18 cellular contexts compared by ENCODE assay signal in genomic region chr3:186950402-186951093, GRCh38. TPM values are rescaled to one million over a fixed set of nuclear protein-coding genes. Genes with fewer than 3 reads are reported as not detected.
DNase-seq lines count a peak whose midpoint lies in the region; ATAC-seq and TF ChIP-seq lines count a peak whose summit lies in the region.
"Had no signal": no experiment of that assay in that cellular context is flagged by ENCODE, and none has a peak within 500 bp of the region (broad histone marks: within the 10 kb centered on the region; RNA-seq: fewer than 3 reads in every experiment).

No MANE protein-coding gene starts in this region.

- DNase-seq in activated CD4-positive, alpha-beta T cell treated with anti-CD3 and anti-CD28 coated beads for 36 hours, result no peak
- no peak for DNase-seq in activated CD4-positive, alpha-beta T cell treated with anti-CD3 and anti-CD28 coated beads for 1 hour
- no peak for DNase-seq in CD8-positive, alpha-beta T cell
- DNase-seq in ascending aorta (ENCODE audit: low spot score in 2 of 2) (no peak), left colon (no peak)
- DNase-seq in naive thymus-derived CD8-positive, alpha-beta T cell, result no peak
- DNase-seq: activated CD4-positive, CD25-positive, alpha-beta regulatory T cell treated with anti-CD3 and anti-CD28 coated beads, Interleukin-2, amount 50 U/mL, for 72 hours; caudate nucleus; GDM1; islet precursor cell; Kasumi-1; mesendoderm; NCI-H1105; NCI-H524; SHP77 had no signal

- H3K27ac ChIP-seq in CD8-positive, alpha-beta T cell (ENCODE audit: low read depth, low read length), result no peak overlapping the region
- H3K27ac ChIP-seq in ascending aorta, result peak overlapping the region; percentile 83 to 86

- no peaks in the 10 kb centered on the region for H3K27me3 Mint-ChIP-seq in activated CD4-positive, alpha-beta T cell treated with anti-CD3 and anti-CD28 coated beads for 36 hours
- H3K27me3 Mint-ChIP-seq in CD8-positive, alpha-beta T cell (ENCODE audit: low read depth), result no peaks in the 10 kb centered on the region
- no peaks in the 10 kb centered on the region for H3K27me3 Mint-ChIP-seq in naive thymus-derived CD8-positive, alpha-beta T cell

- no peak for TF ChIP-seq CTCF in CD8-positive, alpha-beta T cell (IDR thresholded peaks at IDR 0.05)
- TF ChIP-seq CTCF in ascending aorta (IDR thresholded peaks at IDR 0.05), result no peak

- H3K9me3 ChIP-seq in CD8-positive, alpha-beta T cell (ENCODE audit: low read length), result no peaks in the 10 kb centered on the region
- no peaks in the 10 kb centered on the region for H3K9me3 ChIP-seq in ascending aorta
- H3K9me3 ChIP-seq: neutrophil had no signal

- H3K9me3 Mint-ChIP-seq in activated CD4-positive, alpha-beta T cell treated with anti-CD3 and anti-CD28 coated beads for 36 hours (ENCODE audit: low read depth), result peaks cover 11% of the 10 kb centered on the region
- peaks cover 2% of the 10 kb centered on the region for H3K9me3 Mint-ChIP-seq in CD8-positive, alpha-beta T cell
- peaks cover 0 to 7% (median 2%) of the 10 kb centered on the region in 9 donors for H3K9me3 Mint-ChIP-seq in naive thymus-derived CD8-positive, alpha-beta T cell

- POLR2A ChIA-PET in activated CD4-positive, alpha-beta T cell treated with anti-CD3 and anti-CD28 coated beads for 36 hours (lab: Charles Lee), result interaction anchor here (1.5 kb wide), 1 partner anchor 18 kb away, joined by 5 read pairs; no protein-coding TSS in a partner anchor
- POLR2A ChIA-PET in CD8-positive, alpha-beta T cell (lab: Charles Lee), result interaction anchor here (1.4 kb wide), 1 partner anchor 77 kb away, joined by 4 read pairs; no protein-coding TSS in a partner anchor
- POLR2A ChIA-PET in naive thymus-derived CD8-positive, alpha-beta T cell (lab: Charles Lee), result no interaction called here

- no peak overlapping the region for H3K27ac Mint-ChIP-seq in activated CD4-positive, alpha-beta T cell treated with anti-CD3 and anti-CD28 coated beads for 36 hours
- H3K27ac Mint-ChIP-seq in CD8-positive, alpha-beta T cell, result peak overlapping the region; percentile 73
- H3K27ac Mint-ChIP-seq in naive thymus-derived CD8-positive, alpha-beta T cell, result peak overlapping the region; percentile 38 to 93 (median 78)

- H3K27me3 ChIP-seq in CD8-positive, alpha-beta T cell (ENCODE audit: insufficient read depth, low read length), result no peaks in the 10 kb centered on the region
- no peaks in the 10 kb centered on the region for H3K27me3 ChIP-seq in ascending aorta
- H3K27me3 ChIP-seq: neutrophil had no signal

- peaks cover 59% of the 10 kb centered on the region for H3K36me3 Mint-ChIP-seq in activated CD4-positive, alpha-beta T cell treated with anti-CD3 and anti-CD28 coated beads for 36 hours (ENCODE audit: low read depth)
- peaks cover 66% of the 10 kb centered on the region for H3K36me3 Mint-ChIP-seq in CD8-positive, alpha-beta T cell
- H3K36me3 Mint-ChIP-seq in naive thymus-derived CD8-positive, alpha-beta T cell, result peaks cover 11 to 58% (median 37%) of the 10 kb centered on the region in 3 donors

- peaks cover 25% of the 10 kb centered on the region for H3K4me1 ChIP-seq in CD8-positive, alpha-beta T cell (ENCODE audit: insufficient read depth, low read length)
- H3K4me1 ChIP-seq in ascending aorta, result peaks cover 10 to 31% of the 10 kb centered on the region in 2 donors

- CTCF ChIA-PET in activated CD4-positive, alpha-beta T cell treated with anti-CD3 and anti-CD28 coated beads for 36 hours (lab: Charles Lee), result interaction anchor here (0.7 to 0.9 kb wide), 2 partner anchors 14 to 20 kb away, joined by 3 read pairs; partner anchors contain the start of gene ST6GAL1
- CTCF ChIA-PET in CD8-positive, alpha-beta T cell (lab: Charles Lee), result interaction anchor here (0.5 to 1.0 kb wide), 2 partner anchors 34 to 77 kb away, joined by 3 to 4 read pairs; no protein-coding TSS in a partner anchor

- intact Hi-C loops in activated CD4-positive, alpha-beta T cell treated with anti-CD3 and anti-CD28 coated beads for 36 hours (cut with DNase I, micrococcal nuclease), result loop anchor here in 1 of 2 experiments (5.0 kb wide), 2 partner anchors 37 to 57 kb away; no protein-coding TSS in a partner anchor
- intact Hi-C loops in CD8-positive, alpha-beta T cell (cut with DNase I, micrococcal nuclease), result loop anchor here in 1 of 2 experiments (5.0 kb wide), 2 partner anchors 37 to 102 kb away; no protein-coding TSS in a partner anchor
- intact Hi-C loops in ascending aorta (cut with DNase I) (no loop called here), left colon (cut with DNase I, micrococcal nuclease) (no loop called here)

- no peak overlapping the region for H3K4me3 Mint-ChIP-seq in activated CD4-positive, alpha-beta T cell treated with anti-CD3 and anti-CD28 coated beads for 36 hours
- no peak overlapping the region for H3K4me3 Mint-ChIP-seq in CD8-positive, alpha-beta T cell
- peak overlapping the region in 2 of 10 donors; percentile 5 to 24 for H3K4me3 Mint-ChIP-seq in naive thymus-derived CD8-positive, alpha-beta T cell

- peaks cover 7% of the 10 kb centered on the region for H3K36me3 ChIP-seq in CD8-positive, alpha-beta T cell (ENCODE audit: insufficient read depth, low read length)
- no peaks in the 10 kb centered on the region for H3K36me3 ChIP-seq in ascending aorta

- ATAC-seq in activated CD4-positive, alpha-beta T cell treated with anti-CD3 and anti-CD28 coated beads for 36 hours, result peak; percentile 10
- no peak for ATAC-seq in CD8-positive, alpha-beta T cell
- ATAC-seq in naive thymus-derived CD8-positive, alpha-beta T cell, result no peak
- ATAC-seq in GM21528 (IDR thresholded peaks at IDR 0.05; ENCODE audit: low FRiP score, unreplicated experiment), result no peak
- ATAC-seq in GM18909 (IDR thresholded peaks at IDR 0.05; ENCODE audit: poor library complexity, unreplicated experiment), result no peak
- ATAC-seq in left colon, result no peak

- H3K4me1 Mint-ChIP-seq in activated CD4-positive, alpha-beta T cell treated with anti-CD3 and anti-CD28 coated beads for 36 hours, result peaks cover 68% of the 10 kb centered on the region
- peaks cover 77% of the 10 kb centered on the region for H3K4me1 Mint-ChIP-seq in CD8-positive, alpha-beta T cell (ENCODE audit: low read depth)
- peaks cover 55 to 87% (median 85%) of the 10 kb centered on the region in 4 donors for H3K4me1 Mint-ChIP-seq in naive thymus-derived CD8-positive, alpha-beta T cell

- no peak overlapping the region for H3K4me3 ChIP-seq in CD8-positive, alpha-beta T cell (ENCODE audit: low read depth, low read length)
- no peak overlapping the region for H3K4me3 ChIP-seq in ascending aorta

RNA-seq across cellular contexts. Expression of gene ST6GAL1, which starts 20.2 kb away (rescaled TPM):
- 100 to 1,000 TPM in 1 of 2 experiments, 10 to 100 TPM in 1; 86.6 to 111 TPM for total RNA-seq in activated CD4-positive, alpha-beta T cell treated with anti-CD3 and anti-CD28 coated beads for 36 hours
- 10 to 100 TPM; 23.1 to 28.5 TPM for total RNA-seq in CD8-positive, alpha-beta T cell
- 59.9 TPM for total RNA-seq in ascending aorta
- 100 to 1,000 TPM; 223 to 250 TPM for total RNA-seq in naive thymus-derived CD8-positive, alpha-beta T cell
- 100 to 1,000 TPM; 139 to 237 (median 167) TPM for polyA plus RNA-seq in naive thymus-derived CD8-positive, alpha-beta T cell
- total RNA-seq in left colon, result 10 to 100 TPM; 57.3 to 62.6 TPM
